In the genomic region with DNA sequence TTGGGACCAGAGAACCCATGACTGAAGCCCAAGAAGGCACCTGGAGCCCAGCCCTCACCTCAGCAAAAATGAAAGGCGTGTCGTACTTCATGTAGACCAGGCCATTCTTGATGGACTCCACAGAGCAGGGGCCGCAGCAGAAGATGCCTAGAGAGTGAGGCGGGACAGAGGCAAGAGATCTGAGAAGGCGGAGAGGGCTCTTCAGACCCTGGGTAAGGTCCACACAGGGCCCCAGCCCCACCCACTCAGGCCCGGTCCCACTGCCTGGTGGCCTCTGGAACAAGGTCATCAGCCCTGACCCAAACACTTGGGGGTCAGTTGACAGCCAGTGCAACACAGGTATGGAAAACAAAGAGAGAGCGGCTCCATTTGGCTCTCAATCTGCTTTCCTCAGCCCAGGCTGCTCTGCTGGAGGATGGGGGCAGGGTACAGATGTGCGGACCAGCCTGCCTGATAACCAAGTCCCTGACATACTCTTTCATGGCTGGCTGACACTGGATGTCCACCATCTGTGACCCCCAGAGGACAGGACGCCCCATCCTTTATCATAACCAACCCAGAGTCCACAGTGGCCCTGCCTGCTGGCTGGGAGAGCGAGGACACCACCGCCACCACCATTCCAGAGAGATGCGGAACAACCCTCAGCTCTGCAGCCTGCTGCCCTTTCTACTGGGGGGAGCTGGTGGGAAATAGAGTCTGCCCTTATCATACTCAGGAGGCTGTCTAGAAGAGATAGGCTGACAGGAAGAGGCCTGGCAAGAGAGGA, we compare ENCODE assay signal across 20 cellular contexts.
"Had no signal": no experiment of that assay in that cellular context is flagged by ENCODE, and none has a peak within 500 bp of the region (broad histone marks: within the 10 kb centered on the region; RNA-seq: fewer than 3 reads in every experiment).

No MANE protein-coding gene starts in this region.

- DNase-seq: activated CD4-positive, alpha-beta memory T cell treated with anti-CD3 and anti-CD28 coated beads for 36 hours; activated CD4-positive, alpha-beta T cell treated with anti-CD3 and anti-CD28 coated beads for 48 hours; activated effector memory CD4-positive, alpha-beta T cell treated with Interleukin-2 at 50 U/mL for 16 hours; activated naive CD4-positive, alpha-beta T cell treated with anti-CD3 and anti-CD28 coated beads for 36 hours; activated naive CD8-positive, alpha-beta T cell treated with anti-CD3 and anti-CD28 coated beads, Interleukin-2, amount 10 ng/mL, durations not matched to agents 7 days and 5 days; activated T-cell treated with anti-CD3 and anti-CD28 coated beads, Interleukin-2, amount 50 U/mL, for 72 hours; amniotic stem cell; heart right ventricle; islet precursor cell; mesenchymal stem cell; retina; stimulated activated CD4-positive, alpha-beta T cell treated with anti-CD3 and anti-CD28 coated beads, Interleukin-4, amount 100 ng/mL, for 24 hours; stimulated activated naive CD8-positive, alpha-beta T cell treated with anti-CD3 and anti-CD28 coated beads, Interleukin-15, amount 100 ng/mL, for 72 hours; T-helper 1 cell; T-helper 9 cell had no signal

- H3K4me1 Mint-ChIP-seq: neural crest cell had no signal

- H3K9me3 ChIP-seq: heart right ventricle, tibial nerve had no signal

- H3K9me3 Mint-ChIP-seq: activated CD4-positive, alpha-beta memory T cell treated with anti-CD3 and anti-CD28 coated beads for 36 hours; activated naive CD4-positive, alpha-beta T cell treated with anti-CD3 and anti-CD28 coated beads for 36 hours; activated naive CD8-positive, alpha-beta T cell treated with anti-CD3 and anti-CD28 coated beads, Interleukin-2, amount 10 ng/mL, durations not matched to agents 7 days and 5 days; activated T-cell treated with anti-CD3 and anti-CD28 coated beads, Interleukin-2, amount 50 U/mL, for 72 hours; neural crest cell; stimulated activated naive CD8-positive, alpha-beta T cell treated with anti-CD3 and anti-CD28 coated beads, Interleukin-15, amount 100 ng/mL, for 72 hours had no signal

- H3K27me3 ChIP-seq: heart right ventricle, tibial nerve had no signal

- H3K27ac Mint-ChIP-seq: activated CD4-positive, alpha-beta memory T cell treated with anti-CD3 and anti-CD28 coated beads for 36 hours; activated naive CD4-positive, alpha-beta T cell treated with anti-CD3 and anti-CD28 coated beads for 36 hours; activated naive CD8-positive, alpha-beta T cell treated with anti-CD3 and anti-CD28 coated beads, Interleukin-2, amount 10 ng/mL, durations not matched to agents 7 days and 5 days; activated T-cell treated with anti-CD3 and anti-CD28 coated beads, Interleukin-2, amount 50 U/mL, for 72 hours had no signal

- H3K27ac ChIP-seq: epithelial cell of prostate, heart right ventricle had no signal

- H3K4me3 Mint-ChIP-seq: activated CD4-positive, alpha-beta memory T cell treated with anti-CD3 and anti-CD28 coated beads for 36 hours; activated naive CD4-positive, alpha-beta T cell treated with anti-CD3 and anti-CD28 coated beads for 36 hours; activated naive CD8-positive, alpha-beta T cell treated with anti-CD3 and anti-CD28 coated beads, Interleukin-2, amount 10 ng/mL, durations not matched to agents 7 days and 5 days; activated T-cell treated with anti-CD3 and anti-CD28 coated beads, Interleukin-2, amount 50 U/mL, for 72 hours; neural crest cell; stimulated activated naive CD8-positive, alpha-beta T cell treated with anti-CD3 and anti-CD28 coated beads, Interleukin-15, amount 100 ng/mL, for 72 hours had no signal

- H3K4me3 ChIP-seq: heart right ventricle, tibial nerve had no signal

- H3K27me3 Mint-ChIP-seq: activated CD4-positive, alpha-beta memory T cell treated with anti-CD3 and anti-CD28 coated beads for 36 hours; activated naive CD8-positive, alpha-beta T cell treated with anti-CD3 and anti-CD28 coated beads, Interleukin-2, amount 10 ng/mL, durations not matched to agents 7 days and 5 days; stimulated activated naive CD8-positive, alpha-beta T cell treated with anti-CD3 and anti-CD28 coated beads, Interleukin-15, amount 100 ng/mL, for 72 hours had no signal

- H3K36me3 Mint-ChIP-seq: activated CD4-positive, alpha-beta memory T cell treated with anti-CD3 and anti-CD28 coated beads for 36 hours had no signal

- ATAC-seq: activated T-cell treated with anti-CD3 and anti-CD28 coated beads, Interleukin-2, amount 50 U/mL, for 72 hours; heart right ventricle; left colon; stimulated activated naive CD8-positive, alpha-beta T cell treated with anti-CD3 and anti-CD28 coated beads, Interleukin-15, amount 100 ng/mL, for 72 hours had no signal

- FAIRE-seq: urothelium cell line had no signal
